Comparison of ENCODE assay signal across 34 cellular contexts in the genomic region with DNA sequence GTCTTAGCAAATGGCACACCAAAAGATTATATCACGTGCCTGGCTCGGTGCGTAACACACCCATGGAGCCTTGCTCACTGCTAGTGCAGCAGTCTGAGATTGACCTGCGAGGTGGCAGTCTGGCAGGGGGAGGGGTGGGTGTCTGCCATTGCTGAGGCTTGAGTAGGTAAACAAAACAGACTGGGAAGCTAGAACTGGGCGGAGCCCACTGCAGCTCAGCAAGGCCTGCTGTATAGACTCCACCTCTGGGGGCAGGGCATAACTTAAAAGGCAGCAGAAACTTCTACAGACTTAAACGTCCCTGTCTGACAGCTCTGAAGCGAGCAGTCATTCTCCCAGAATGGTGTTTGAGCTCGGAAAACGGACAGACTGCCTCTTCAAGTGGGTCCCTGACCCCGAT. TPM values are rescaled to one million over a fixed set of nuclear protein-coding genes. Genes with fewer than 3 reads are reported as not detected.
DNase-seq lines count a peak whose midpoint lies in the region; TF ChIP-seq lines count a peak whose summit lies in the region.
"Had no signal": no experiment of that assay in that cellular context is flagged by ENCODE, and none has a peak within 500 bp of the region (broad histone marks: within the 10 kb centered on the region; RNA-seq: fewer than 3 reads in every experiment).

No MANE protein-coding gene starts in this region.

- intact Hi-C loops in MCF 10A (cut with micrococcal nuclease) (no loop called here), mammary epithelial cell (cut with micrococcal nuclease) (no loop called here), esophagus squamous epithelium (cut with DNase I) (no loop called here)

- H3K4me2 ChIP-seq in mammary epithelial cell (ENCODE audit: insufficient read depth, low read depth, low read length) (no peak overlapping the region), neural progenitor cell (no peak overlapping the region)
- H3K4me2 ChIP-seq: BLaER1 treated with 17β-estradiol and CSF1 and Interleukin-3, amounts not matched to agents 10 nM and 100 nM; KMS-11 had no signal

- no peaks in the 10 kb centered on the region for H3K4me1 Mint-ChIP-seq in MCF 10A (ENCODE audit: insufficient read depth, unreplicated experiment)
- peaks cover 6% of the 10 kb centered on the region for H3K4me1 Mint-ChIP-seq in endodermal cell
- H3K4me1 Mint-ChIP-seq in neural progenitor cell = no peaks in the 10 kb centered on the region
- H3K4me1 Mint-ChIP-seq: neural crest cell, T-helper 17 cell had no signal

- H2AFZ ChIP-seq in mammary epithelial cell (ENCODE audit: low read depth, low read length) (no peak overlapping the region), neural progenitor cell (replicated peaks) (no peak overlapping the region)

- DNase-seq in MCF 10A (ENCODE audit: unreplicated experiment) (peak; percentile 21), mammary epithelial cell (no peak), NCI-H526 treated with DMSO at 0.1 percent for 48 hours (lab: John Stamatoyannopoulos, UW) (peak; percentile 12), endodermal cell (peak; percentile 90), neural progenitor cell (ENCODE audit: low spot score) (peak; percentile 43), NCI-H187 treated with DMSO at 0.1 percent for 48 hours (lab: John Stamatoyannopoulos, UW) (no peak), esophagus squamous epithelium (lab: John Stamatoyannopoulos, UW) (no peak)
- no peak for DNase-seq in activated CD8-positive, alpha-beta memory T cell treated with anti-CD3 and anti-CD28 coated beads for 24 hours
- DNase-seq: ACHN; activated CD4-positive, alpha-beta T cell treated with anti-CD3 and anti-CD28 coated beads for 4 hours; activated naive CD4-positive, alpha-beta T cell; activated T-cell treated with anti-CD3 and anti-CD28 coated beads, Interleukin-2, amount 50 U/mL, for 4 hours; brain microvascular endothelial cell; Calu3; effector CD4-positive, alpha-beta T cell; erythroblast; foreskin keratinocyte; hippocampal formation; lower lobe of right lung; NCI-H2029 treated with DMSO at 0.1 percent for 48 hours; sigmoid colon; stimulated activated CD4-positive, alpha-beta T cell treated with anti-CD3 and anti-CD28 coated beads, Interleukin-15, amount 100 ng/mL, for 24 hours; stimulated activated naive CD8-positive, alpha-beta T cell treated with anti-CD3 and anti-CD28 coated beads, Interleukin-15, Interleukin-2, amounts not matched to agents 100 U/mL and 50 U/mL, for 24 hours; T-helper 17 cell; tibial artery had no signal

- H3K27me3 ChIP-seq in mammary epithelial cell (ENCODE audit: insufficient read depth, low read length) (no peaks in the 10 kb centered on the region), endodermal cell (ENCODE audit: control insufficient read depth, insufficient read depth, low read length, poor library complexity, severe bottlenecking) (no peaks in the 10 kb centered on the region), neural progenitor cell (no peaks in the 10 kb centered on the region), esophagus squamous epithelium (no peaks in the 10 kb centered on the region)
- H3K27me3 ChIP-seq: BLaER1 treated with 17β-estradiol and CSF1 and Interleukin-3, amounts not matched to agents 10 nM and 100 nM; brain microvascular endothelial cell; foreskin keratinocyte; sigmoid colon; SJSA1; tibial artery had no signal

- H3K27ac Mint-ChIP-seq in MCF 10A (ENCODE audit: low read depth, unreplicated experiment) = no peak overlapping the region
- H3K27ac Mint-ChIP-seq in endodermal cell = no peak overlapping the region
- no peak overlapping the region for H3K27ac Mint-ChIP-seq in neural progenitor cell
- H3K27ac Mint-ChIP-seq: progenitor cell of endocrine pancreas, T-helper 17 cell had no signal

- TF ChIP-seq CTCF in MCF 10A (IDR thresholded peaks at IDR 0.05; ENCODE audit: unreplicated experiment) = no peak
- no peak for TF ChIP-seq CTCF in mammary epithelial cell (conservative IDR thresholded peaks at IDR 0.05 in 1 of 2, IDR thresholded peaks at IDR 0.05 in 1 of 2; ENCODE audit: extremely low read depth in 1 of 2, insufficient read depth in 1 of 2, low read depth in 1 of 2, low read length in 2 of 2)
- TF ChIP-seq CTCF in endodermal cell (conservative IDR thresholded peaks at IDR 0.05) = peak; percentile 50
- no peak for TF ChIP-seq CTCF in neural progenitor cell (IDR thresholded peaks at IDR 0.05)
- TF ChIP-seq CTCF in esophagus squamous epithelium (IDR thresholded peaks at IDR 0.05) = no peak

- WGBS in mammary epithelial cell (ENCODE audit: low coverage, missing lambda C conversion rate) = 60% methylated on average over 9 of the region's 10 CpGs
- 83 to 84% methylated on average over 10 of the region's 10 CpGs for WGBS in endodermal cell (ENCODE audit: insufficient coverage in 1 of 2, insufficient read length in 1 of 2), 2 experiments
- WGBS in esophagus squamous epithelium, 2 donors = 19 to 57% methylated on average over 5 to 7 of the region's 10 CpGs

- H3K79me2 ChIP-seq in mammary epithelial cell (ENCODE audit: insufficient read depth, low read length) (no peaks in the 10 kb centered on the region), neural progenitor cell (ENCODE audit: low read depth) (no peaks in the 10 kb centered on the region)

- CTCF ChIA-PET in MCF 10A (lab: Yijun Ruan, JAX) (no interaction called here), mammary epithelial cell (lab: Charles Lee; ENCODE audit: low non-redundant PET) (no interaction called here)

- no TSS peak for BruUV-seq in MCF 10A (replicated peaks; lab: Mats Ljungman, UMichigan)
- BruUV-seq in mammary epithelial cell (replicated peaks; lab: Mats Ljungman, UMichigan) = no TSS peak

- H3K4me1 ChIP-seq in mammary epithelial cell (ENCODE audit: insufficient read depth, low read length) (no peaks in the 10 kb centered on the region), endodermal cell (ENCODE audit: control insufficient read depth, insufficient read depth, low read length) (no peaks in the 10 kb centered on the region), neural progenitor cell (no peaks in the 10 kb centered on the region), esophagus squamous epithelium (no peaks in the 10 kb centered on the region)
- H3K4me1 ChIP-seq: BLaER1 treated with 17β-estradiol and CSF1 and Interleukin-3, amounts not matched to agents 10 nM and 100 nM; foreskin keratinocyte; lower lobe of right lung; sigmoid colon; SJSA1; tibial artery had no signal

- H3K27ac ChIP-seq in mammary epithelial cell (ENCODE audit: insufficient read depth, low read depth, low read length) (no peak overlapping the region), endodermal cell (ENCODE audit: low read depth, low read length) (no peak overlapping the region), neural progenitor cell (no peak overlapping the region), esophagus squamous epithelium (no peak overlapping the region)
- H3K27ac ChIP-seq: BLaER1 treated with 17β-estradiol and CSF1 and Interleukin-3, amounts not matched to agents 10 nM and 100 nM; brain microvascular endothelial cell; foreskin keratinocyte; KMS-11; lower lobe of right lung; sigmoid colon; SJSA1; tibial artery had no signal

- H4K20me1 ChIP-seq in mammary epithelial cell (ENCODE audit: insufficient read depth, low read length) (no peaks in the 10 kb centered on the region), neural progenitor cell (ENCODE audit: low read depth) (no peaks in the 10 kb centered on the region)
- H4K20me1 ChIP-seq: BLaER1 treated with 17β-estradiol and CSF1 and Interleukin-3, amounts not matched to agents 10 nM and 100 nM had no signal

- H3K27me3 Mint-ChIP-seq in MCF 10A (ENCODE audit: insufficient read depth, unreplicated experiment) (no peaks in the 10 kb centered on the region), endodermal cell (ENCODE audit: insufficient read depth) (no peaks in the 10 kb centered on the region), neural progenitor cell (ENCODE audit: insufficient read depth, low read depth) (no peaks in the 10 kb centered on the region)
- H3K27me3 Mint-ChIP-seq: progenitor cell of endocrine pancreas, T-helper 17 cell had no signal

- H3K36me3 Mint-ChIP-seq in MCF 10A (ENCODE audit: insufficient read depth, unreplicated experiment) (no peaks in the 10 kb centered on the region), endodermal cell (ENCODE audit: low read depth) (no peaks in the 10 kb centered on the region), neural progenitor cell (no peaks in the 10 kb centered on the region)

- H3K4me3 Mint-ChIP-seq in MCF 10A (ENCODE audit: unreplicated experiment) (no peak overlapping the region), endodermal cell (no peak overlapping the region), neural progenitor cell (no peak overlapping the region)
- H3K4me3 Mint-ChIP-seq: activated T-cell treated with anti-CD3 and anti-CD28 coated beads, Interleukin-2, amount 50 U/mL, for 4 hours; neural crest cell; T-helper 17 cell had no signal

- H3K9ac ChIP-seq in mammary epithelial cell (ENCODE audit: insufficient read depth, low read length) = no peak overlapping the region
- no peak overlapping the region for H3K9ac ChIP-seq in endodermal cell (ENCODE audit: extremely low read depth, low read length, poor library complexity, severe bottlenecking)
- no peak overlapping the region for H3K9ac ChIP-seq in neural progenitor cell
- H3K9ac ChIP-seq: BLaER1 treated with 17β-estradiol and CSF1 and Interleukin-3, amounts not matched to agents 10 nM and 100 nM; KMS-11 had no signal

- H3K9me3 ChIP-seq in mammary epithelial cell (replicated peaks; ENCODE audit: insufficient read depth, low read length) = no peaks in the 10 kb centered on the region
- peaks cover 3% of the 10 kb centered on the region for H3K9me3 ChIP-seq in endodermal cell (ENCODE audit: control insufficient read depth, low read length)
- H3K9me3 ChIP-seq in neural progenitor cell (ENCODE audit: low read depth) = no peaks in the 10 kb centered on the region
- H3K9me3 ChIP-seq in esophagus squamous epithelium = no peaks in the 10 kb centered on the region
- H3K9me3 ChIP-seq: BLaER1 treated with 17β-estradiol and CSF1 and Interleukin-3, amounts not matched to agents 10 nM and 100 nM; lower lobe of right lung; sigmoid colon; SJSA1; tibial artery had no signal

- no peaks in the 10 kb centered on the region for H3K36me3 ChIP-seq in mammary epithelial cell (ENCODE audit: insufficient read depth, low read length)
- no peaks in the 10 kb centered on the region for H3K36me3 ChIP-seq in endodermal cell (ENCODE audit: control insufficient read depth, insufficient read depth, low read length)
- no peaks in the 10 kb centered on the region for H3K36me3 ChIP-seq in neural progenitor cell
- no peaks in the 10 kb centered on the region for H3K36me3 ChIP-seq in esophagus squamous epithelium
- H3K36me3 ChIP-seq: BLaER1 treated with 17β-estradiol and CSF1 and Interleukin-3, amounts not matched to agents 10 nM and 100 nM; brain microvascular endothelial cell; lower lobe of right lung; sigmoid colon; SJSA1; tibial artery had no signal

- peaks cover 32% of the 10 kb centered on the region for H3K9me3 Mint-ChIP-seq in MCF 10A (ENCODE audit: unreplicated experiment)
- peaks cover 8% of the 10 kb centered on the region for H3K9me3 Mint-ChIP-seq in endodermal cell
- no peaks in the 10 kb centered on the region for H3K9me3 Mint-ChIP-seq in neural progenitor cell
- H3K9me3 Mint-ChIP-seq: neural crest cell had no signal

- H3F3A ChIP-seq in neural progenitor cell (ENCODE audit: low read depth) = no peaks in the 10 kb centered on the region

- dilution Hi-C loops in mammary epithelial cell (cut with HindIII; ENCODE audit: low sequenced_read_pairs) = no loop called here

- no peak for TF ChIP-seq POLR2A in esophagus squamous epithelium (IDR thresholded peaks at IDR 0.05)

- POLR2A ChIA-PET in MCF 10A (lab: Yijun Ruan, JAX) = no interaction called here

- in situ Hi-C loops in mammary epithelial cell (cut with MboI; ENCODE audit: low sequenced_read_pairs in 2 of 2) = no loop called here

- H3K4me3 ChIP-seq in mammary epithelial cell (replicated peaks in 1 of 3; ENCODE audit: insufficient read depth in 1 of 3, low read depth in 2 of 3, low read length in 3 of 3) (no peak overlapping the region), endodermal cell (ENCODE audit: low read length) (no peak overlapping the region), neural progenitor cell (no peak overlapping the region), esophagus squamous epithelium (no peak overlapping the region)
- H3K4me3 ChIP-seq: BLaER1 treated with 17β-estradiol and CSF1 and Interleukin-3, amounts not matched to agents 10 nM and 100 nM; lower lobe of right lung; sigmoid colon; SJSA1; tibial artery had no signal

RNA-seq across cellular contexts. Expression of a gene that starts 55.9 kb away (rescaled TPM):
- total RNA-seq in MCF 10A (2022) (not detected in 2 replicates), mammary epithelial cell (not detected), endodermal cell (1 to 10 TPM; 4.7 to 6.5 TPM), neural progenitor cell (ENCODE audit: low replicate concordance) (not detected in 2 replicates), esophagus squamous epithelium (not detected)
- not detected for polyA plus RNA-seq in mammary epithelial cell
- not detected for polyA minus RNA-seq in mammary epithelial cell
- polyA plus RNA-seq in endodermal cell (2013, experiment 1 of 2) = 1.8 TPM
- polyA plus RNA-seq in endodermal cell (2013, experiment 2 of 2) = 1.2 TPM
- total RNA-seq: activated CD8-positive, alpha-beta memory T cell treated with anti-CD3 and anti-CD28 coated beads for 36 hours; activated T-cell treated with anti-CD3 and anti-CD28 coated beads, Interleukin-2, amount 50 U/mL, for 4 hours; Calu3; chondrocyte; foreskin keratinocyte; kidney epithelial cell; lower lobe of right lung; neural crest cell; sigmoid colon; SJSA1; T-helper 17 cell had no signal
- polyA plus RNA-seq: adipose tissue, foreskin keratinocyte, sigmoid colon had no signal

Comparison
In these comparisons a context has a peak if more than half of its experiments do, and no peak if none do; other contexts are left out.
1. DNase-seq: peak in MCF 10A (single experiment), NCI-H526 treated with DMSO at 0.1 percent for 48 hours (single experiment), endodermal cell (single experiment) and neural progenitor cell (single experiment); none in mammary epithelial cell (single experiment), NCI-H187 treated with DMSO at 0.1 percent for 48 hours (single experiment), activated CD8-positive, alpha-beta memory T cell treated with anti-CD3 and anti-CD28 coated beads for 24 hours (single experiment) and esophagus squamous epithelium (single experiment).